ENCODE assay signal across 40 cellular contexts in genomic region chr1:200931776-200932175, GRCh38. TPM values are rescaled to one million over a fixed set of nuclear protein-coding genes. Genes with fewer than 3 reads are reported as not detected.
"Had no signal": no experiment of that assay in that cellular context is flagged by ENCODE, and none has a peak within 500 bp of the region (broad histone marks: within the 10 kb centered on the region; RNA-seq: fewer than 3 reads in every experiment).

No MANE protein-coding gene starts in this region.

- H3K36me3 ChIP-seq: adrenal gland, brain microvascular endothelial cell, breast epithelium, cardiac muscle cell had no signal

- H3K36me3 Mint-ChIP-seq: activated CD4-positive, alpha-beta memory T cell treated with anti-CD3 and anti-CD28 coated beads for 36 hours; activated naive CD8-positive, alpha-beta T cell treated with anti-CD3 and anti-CD28 coated beads for 36 hours had no signal

- H3K9me3 ChIP-seq: adrenal gland, body of pancreas, breast epithelium had no signal

- H3K4me1 Mint-ChIP-seq: activated B cell treated with CpG ODN at 0.5 μM for 24 hours; activated CD4-positive, alpha-beta T cell treated with anti-CD3 and anti-CD28 coated beads, Interleukin-2, amount 10 ng/mL, durations not matched to agents 24 days and 14 days; activated naive CD8-positive, alpha-beta T cell treated with anti-CD3 and anti-CD28 coated beads for 36 hours; central memory CD8-positive, alpha-beta T cell had no signal

- FAIRE-seq: astrocyte, TTC549 had no signal

- H3K27ac ChIP-seq: adrenal gland, body of pancreas, brain microvascular endothelial cell, breast epithelium, cardiac muscle cell, VCaP had no signal

- H3K27me3 Mint-ChIP-seq: central memory CD8-positive, alpha-beta T cell had no signal

- H3K4me3 Mint-ChIP-seq: activated B cell treated with CpG ODN at 0.5 μM for 24 hours; activated CD4-positive, alpha-beta memory T cell treated with anti-CD3 and anti-CD28 coated beads for 36 hours; activated CD4-positive, alpha-beta T cell treated with anti-CD3 and anti-CD28 coated beads, Interleukin-2, amount 10 ng/mL, durations not matched to agents 24 days and 14 days; activated CD8-positive, alpha-beta T cell treated with anti-CD3 and anti-CD28 coated beads for 36 hours; activated naive CD4-positive, alpha-beta T cell treated with anti-CD3 and anti-CD28 coated beads for 36 hours; activated naive CD8-positive, alpha-beta T cell treated with anti-CD3 and anti-CD28 coated beads for 36 hours; activated T-cell treated with anti-CD3 and anti-CD28 coated beads, Interleukin-2, amount 50 U/mL, for 4 hours; activated T-cell treated with anti-CD3 and anti-CD28 coated beads, Interleukin-2, amount 50 U/mL, for 72 hours; activated T-helper 1 cell treated with anti-CD3 and anti-CD28 coated beads, Interleukin-12 subunit alpha, Interleukin-12 subunit beta, Interleukin-2, Interleukin-4 antibody, amounts not matched to agents 30 ng/mL and 10 ng/mL and 1 ng/mL, durations not matched to agents 14 hours and 24 hours and 36 hours; activated T-helper 17 cell treated with anti-CD3 and anti-CD28 coated beads, Interleukin-2, amount 50 U/mL, for 72 hours; central memory CD8-positive, alpha-beta T cell; T-helper 1 cell treated with Interleukin-12 subunit alpha and Interleukin-12 subunit beta and Interleukin-4 antibody, amounts not matched to agents 30 μg/mL and 1 μg/mL, for 36 hours; T-helper 2 cell treated with Interferon-gamma antibody and Interleukin-4, amounts not matched to agents 5 μg/mL and 100 μg/mL, for 36 hours had no signal

- DNase-seq: activated B cell treated with CpG ODN at 0.5 μM for 24 hours; activated CD4-positive, alpha-beta memory T cell treated with anti-CD3 and anti-CD28 coated beads for 36 hours; activated CD4-positive, alpha-beta T cell treated with anti-CD3 and anti-CD28 coated beads for 4 hours; activated CD4-positive, alpha-beta T cell treated with anti-CD3 and anti-CD28 coated beads, Interleukin-2, amount 10 ng/mL, durations not matched to agents 24 days and 14 days; activated CD4-positive, alpha-beta T cell treated with anti-CD3 and anti-CD28 coated beads, Interleukin-2, amount 50 U/mL, for 1 hour; activated CD4-positive, alpha-beta T cell treated with anti-CD3 and anti-CD28 coated beads, Interleukin-2, amount 50 U/mL, for 4 hours; activated CD4-positive, CD25-positive, alpha-beta regulatory T cell treated with anti-CD3 and anti-CD28 coated beads, Interleukin-2, amount 50 U/mL, for 72 hours; activated CD8-positive, alpha-beta memory T cell treated with anti-CD3 and anti-CD28 coated beads, Interleukin-2, amount 50 U/mL, for 4 hours; activated CD8-positive, alpha-beta T cell treated with anti-CD3 and anti-CD28 coated beads for 36 hours; activated effector memory CD4-positive, alpha-beta T cell treated with anti-CD3 and anti-CD28 coated beads, Interleukin-2, amount 50 U/mL, for 16 hours; activated gamma-delta T cell treated with Interleukin-2 at 50 U/mL for 16 hours; activated naive CD4-positive, alpha-beta T cell; activated naive CD4-positive, alpha-beta T cell treated with anti-CD3 and anti-CD28 coated beads for 36 hours; activated naive CD4-positive, alpha-beta T cell treated with anti-CD3 and anti-CD28 coated beads, Interleukin-2, amount 50 U/mL, for 16 hours; activated naive CD8-positive, alpha-beta T cell treated with anti-CD3 and anti-CD28 coated beads for 36 hours; activated T-cell treated with anti-CD3 and anti-CD28 coated beads for 4 hours; activated T-cell treated with anti-CD3 and anti-CD28 coated beads, Interleukin-2, amount 50 U/mL, for 1 hour; activated T-cell treated with anti-CD3 and anti-CD28 coated beads, Interleukin-2, amount 50 U/mL, for 4 hours; activated T-cell treated with anti-CD3 and anti-CD28 coated beads, Interleukin-2, amount 50 U/mL, for 72 hours; amniotic stem cell; aorta; body of pancreas; brain microvascular endothelial cell; caudate nucleus; T-helper 1 cell; T-helper 2 cell; T-helper 9 cell had no signal

- ATAC-seq: activated CD8-positive, alpha-beta T cell treated with anti-CD3 and anti-CD28 coated beads for 36 hours; activated naive CD4-positive, alpha-beta T cell treated with anti-CD3 and anti-CD28 coated beads, Interleukin-2, amount 50 U/mL, for 72 hours; activated T-cell treated with anti-CD3 and anti-CD28 coated beads, Interleukin-2, amount 50 U/mL, for 4 hours; activated T-cell treated with anti-CD3 and anti-CD28 coated beads, Interleukin-2, amount 50 U/mL, for 72 hours; activated T-helper 17 cell treated with anti-CD3 and anti-CD28 coated beads, Interleukin-2, amount 50 U/mL, for 72 hours; body of pancreas had no signal

- H3K4me1 ChIP-seq: adrenal gland, body of pancreas, breast epithelium had no signal

- H3K27ac Mint-ChIP-seq: activated B cell treated with CpG ODN at 0.5 μM for 24 hours; activated CD4-positive, alpha-beta memory T cell treated with anti-CD3 and anti-CD28 coated beads for 36 hours; activated CD4-positive, alpha-beta T cell treated with anti-CD3 and anti-CD28 coated beads, Interleukin-2, amount 10 ng/mL, durations not matched to agents 24 days and 14 days; activated CD8-positive, alpha-beta T cell treated with anti-CD3 and anti-CD28 coated beads for 36 hours; activated naive CD4-positive, alpha-beta T cell treated with anti-CD3 and anti-CD28 coated beads for 36 hours; activated naive CD4-positive, alpha-beta T cell treated with anti-CD3 and anti-CD28 coated beads, Interleukin-2, amount 50 U/mL, for 72 hours; activated naive CD8-positive, alpha-beta T cell treated with anti-CD3 and anti-CD28 coated beads for 36 hours; activated T-cell treated with anti-CD3 and anti-CD28 coated beads, Interleukin-2, amount 50 U/mL, for 72 hours; activated T-helper 1 cell treated with anti-CD3 and anti-CD28 coated beads, Interleukin-12 subunit alpha, Interleukin-12 subunit beta, Interleukin-2, Interleukin-4 antibody, amounts not matched to agents 30 ng/mL and 10 ng/mL and 1 ng/mL, durations not matched to agents 14 hours and 24 hours and 36 hours; activated T-helper 17 cell treated with anti-CD3 and anti-CD28 coated beads, Interleukin-2, amount 50 U/mL, for 72 hours; T-helper 1 cell treated with Interleukin-12 subunit alpha and Interleukin-12 subunit beta and Interleukin-4 antibody, amounts not matched to agents 30 μg/mL and 1 μg/mL, for 36 hours; T-helper 2 cell treated with Interferon-gamma antibody and Interleukin-4, amounts not matched to agents 5 μg/mL and 100 μg/mL, for 36 hours had no signal

- H3K27me3 ChIP-seq: adrenal gland, body of pancreas, brain microvascular endothelial cell, breast epithelium, cardiac muscle cell had no signal

- H3K4me3 ChIP-seq: adrenal gland, body of pancreas, breast epithelium, cardiac muscle cell had no signal

- H3K9me3 Mint-ChIP-seq: activated naive CD8-positive, alpha-beta T cell treated with anti-CD3 and anti-CD28 coated beads for 36 hours; activated T-cell treated with anti-CD3 and anti-CD28 coated beads, Interleukin-2, amount 50 U/mL, for 4 hours; central memory CD8-positive, alpha-beta T cell had no signal

RNA-seq across cellular contexts. Expression of gene INAVA, which starts 37.1 kb away (rescaled TPM):
- total RNA-seq: activated CD4-positive, alpha-beta memory T cell treated with anti-CD3 and anti-CD28 coated beads for 36 hours; activated CD4-positive, alpha-beta T cell treated with anti-CD3 and anti-CD28 coated beads, Interleukin-2, amount 10 ng/mL, durations not matched to agents 24 days and 14 days; activated CD8-positive, alpha-beta T cell treated with anti-CD3 and anti-CD28 coated beads for 36 hours; activated naive CD4-positive, alpha-beta T cell treated with anti-CD3 and anti-CD28 coated beads for 36 hours; activated T-cell treated with anti-CD3 and anti-CD28 coated beads, Interleukin-2, amount 50 U/mL, for 72 hours had no signal

RNA-seq across cellular contexts. Expression of gene GPR25, which starts 59.0 kb away (rescaled TPM):
- total RNA-seq: activated CD4-positive, alpha-beta memory T cell treated with anti-CD3 and anti-CD28 coated beads for 36 hours; activated CD4-positive, alpha-beta T cell treated with anti-CD3 and anti-CD28 coated beads, Interleukin-2, amount 10 ng/mL, durations not matched to agents 24 days and 14 days; activated CD8-positive, alpha-beta memory T cell treated with anti-CD3 and anti-CD28 coated beads for 36 hours; activated naive CD4-positive, alpha-beta T cell treated with anti-CD3 and anti-CD28 coated beads for 36 hours; activated naive CD4-positive, alpha-beta T cell treated with anti-CD3 and anti-CD28 coated beads, Interleukin-2, amount 50 U/mL, for 72 hours; activated naive CD8-positive, alpha-beta T cell treated with anti-CD3 and anti-CD28 coated beads for 36 hours; activated T-cell treated with anti-CD3 and anti-CD28 coated beads, Interleukin-2, amount 50 U/mL, for 72 hours; activated T-helper 1 cell treated with anti-CD3 and anti-CD28 coated beads, Interleukin-12 subunit alpha, Interleukin-12 subunit beta, Interleukin-2, Interleukin-4 antibody, amounts not matched to agents 30 ng/mL and 10 ng/mL and 1 ng/mL, durations not matched to agents 14 hours and 24 hours and 36 hours; aorta; astrocyte had no signal
- polyA plus RNA-seq: adrenal gland, aorta, cardiac muscle cell had no signal
